In the genomic region with DNA sequence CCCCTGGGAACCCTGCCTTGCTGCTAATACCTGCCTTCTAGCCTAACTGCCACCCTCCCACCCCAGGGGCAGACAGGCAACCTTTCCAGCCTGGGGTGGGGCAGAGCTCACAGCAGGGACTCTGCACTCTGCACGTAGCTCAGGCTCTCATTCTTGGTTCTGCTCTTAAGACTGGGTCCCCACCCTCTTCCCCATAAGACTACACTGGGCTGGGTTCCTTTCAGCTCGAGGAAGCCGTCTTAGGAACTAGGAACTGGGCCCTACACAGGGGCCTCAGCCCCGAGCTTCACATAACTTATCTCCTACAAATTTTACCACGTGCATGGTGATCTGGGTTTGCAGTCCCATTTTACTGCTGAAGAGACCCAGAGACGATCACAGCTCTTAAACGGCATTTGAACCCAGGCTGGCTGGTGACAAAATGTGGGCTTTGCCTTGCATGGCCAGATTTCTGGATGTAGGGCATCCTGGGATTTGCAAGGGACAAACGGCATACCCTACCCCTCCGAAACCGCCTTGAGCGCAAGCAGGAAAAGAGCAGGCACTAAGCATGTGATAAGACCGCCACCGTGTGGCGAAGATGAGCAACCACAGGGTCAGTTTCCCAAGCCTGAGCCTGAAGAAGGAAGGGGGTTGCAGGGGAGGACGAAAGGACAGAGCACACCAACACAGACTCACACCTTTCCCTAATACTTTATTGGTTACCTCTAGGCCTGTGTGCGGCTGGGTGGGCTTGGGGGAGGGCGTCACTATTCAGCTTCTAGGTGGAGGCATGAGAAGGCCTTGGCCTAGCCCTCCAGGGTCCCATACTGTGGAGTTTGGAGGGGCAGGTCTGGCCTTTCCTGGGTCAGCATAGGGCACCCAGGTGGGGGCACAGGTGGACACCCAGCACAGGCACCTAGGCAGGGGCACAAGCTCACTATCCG, we compare ENCODE assay signal across 1 cellular context.
A peak's percentile ranks its signal among the peaks of the same experiment; 100 is the strongest.
TF ChIP-seq lines count a peak whose summit lies in the region.

No MANE protein-coding gene starts in this region.

TF ChIP-seq in HEK293, 187 proteins besides CTCF, POLR2A, EP300 and RAD21 (continued from another document and continues in another):
- no peak for TF ChIP-seq ZFP41 (tag by site-specific recombination; IDR thresholded peaks at IDR 0.05; ENCODE audit: borderline replicate concordance)
- TF ChIP-seq, protein P1, sequence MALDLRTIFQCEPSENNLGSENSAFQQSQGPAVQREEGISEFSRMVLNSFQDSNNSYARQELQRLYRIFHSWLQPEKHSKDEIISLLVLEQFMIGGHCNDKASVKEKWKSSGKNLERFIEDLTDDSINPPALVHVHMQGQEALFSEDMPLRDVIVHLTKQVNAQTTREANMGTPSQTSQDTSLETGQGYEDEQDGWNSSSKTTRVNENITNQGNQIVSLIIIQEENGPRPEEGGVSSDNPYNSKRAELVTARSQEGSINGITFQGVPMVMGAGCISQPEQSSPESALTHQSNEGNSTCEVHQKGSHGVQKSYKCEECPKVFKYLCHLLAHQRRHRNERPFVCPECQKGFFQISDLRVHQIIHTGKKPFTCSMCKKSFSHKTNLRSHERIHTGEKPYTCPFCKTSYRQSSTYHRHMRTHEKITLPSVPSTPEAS (tag by site-specific recombination; IDR thresholded peaks at IDR 0.05) = no peak
- no peak for TF ChIP-seq ZNF544 (tag by site-specific recombination; IDR thresholded peaks at IDR 0.05)
- TF ChIP-seq MZF1 (tag by site-specific recombination; IDR thresholded peaks at IDR 0.05; ENCODE audit: borderline replicate concordance) = no peak
- peak; percentile 25; the same call in 1 of the 2 replicates for TF ChIP-seq ZNF558 (tag by site-specific recombination; IDR thresholded peaks at IDR 0.05)
- no peak for TF ChIP-seq ZNF791 (tag by site-specific recombination; IDR thresholded peaks at IDR 0.05)
- TF ChIP-seq, protein P2, sequence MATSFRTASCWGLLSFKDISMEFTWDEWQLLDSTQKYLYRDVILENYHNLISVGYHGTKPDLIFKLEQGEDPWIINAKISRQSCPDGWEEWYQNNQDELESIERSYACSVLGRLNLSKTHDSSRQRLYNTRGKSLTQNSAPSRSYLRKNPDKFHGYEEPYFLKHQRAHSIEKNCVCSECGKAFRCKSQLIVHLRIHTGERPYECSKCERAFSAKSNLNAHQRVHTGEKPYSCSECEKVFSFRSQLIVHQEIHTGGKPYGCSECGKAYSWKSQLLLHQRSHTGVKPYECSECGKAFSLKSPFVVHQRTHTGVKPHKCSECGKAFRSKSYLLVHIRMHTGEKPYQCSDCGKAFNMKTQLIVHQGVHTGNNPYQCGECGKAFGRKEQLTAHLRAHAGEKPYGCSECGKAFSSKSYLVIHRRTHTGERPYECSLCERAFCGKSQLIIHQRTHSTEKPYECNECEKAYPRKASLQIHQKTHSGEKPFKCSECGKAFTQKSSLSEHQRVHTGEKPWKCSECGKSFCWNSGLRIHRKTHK (tag by site-specific recombination; IDR thresholded peaks at IDR 0.05) = no peak
- TF ChIP-seq, protein P3, sequence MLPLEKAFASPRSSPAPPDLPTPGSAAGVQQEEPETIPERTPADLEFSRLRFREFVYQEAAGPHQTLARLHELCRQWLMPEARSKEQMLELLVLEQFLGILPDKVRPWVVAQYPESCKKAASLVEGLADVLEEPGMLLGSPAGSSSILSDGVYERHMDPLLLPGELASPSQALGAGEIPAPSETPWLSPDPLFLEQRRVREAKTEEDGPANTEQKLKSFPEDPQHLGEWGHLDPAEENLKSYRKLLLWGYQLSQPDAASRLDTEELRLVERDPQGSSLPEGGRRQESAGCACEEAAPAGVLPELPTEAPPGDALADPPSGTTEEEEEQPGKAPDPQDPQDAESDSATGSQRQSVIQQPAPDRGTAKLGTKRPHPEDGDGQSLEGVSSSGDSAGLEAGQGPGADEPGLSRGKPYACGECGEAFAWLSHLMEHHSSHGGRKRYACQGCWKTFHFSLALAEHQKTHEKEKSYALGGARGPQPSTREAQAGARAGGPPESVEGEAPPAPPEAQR (tag by site-specific recombination; IDR thresholded peaks at IDR 0.05) = no peak
- no peak for TF ChIP-seq ZFP37 (tag by site-specific recombination; IDR thresholded peaks at IDR 0.05)
- TF ChIP-seq, protein P4, sequence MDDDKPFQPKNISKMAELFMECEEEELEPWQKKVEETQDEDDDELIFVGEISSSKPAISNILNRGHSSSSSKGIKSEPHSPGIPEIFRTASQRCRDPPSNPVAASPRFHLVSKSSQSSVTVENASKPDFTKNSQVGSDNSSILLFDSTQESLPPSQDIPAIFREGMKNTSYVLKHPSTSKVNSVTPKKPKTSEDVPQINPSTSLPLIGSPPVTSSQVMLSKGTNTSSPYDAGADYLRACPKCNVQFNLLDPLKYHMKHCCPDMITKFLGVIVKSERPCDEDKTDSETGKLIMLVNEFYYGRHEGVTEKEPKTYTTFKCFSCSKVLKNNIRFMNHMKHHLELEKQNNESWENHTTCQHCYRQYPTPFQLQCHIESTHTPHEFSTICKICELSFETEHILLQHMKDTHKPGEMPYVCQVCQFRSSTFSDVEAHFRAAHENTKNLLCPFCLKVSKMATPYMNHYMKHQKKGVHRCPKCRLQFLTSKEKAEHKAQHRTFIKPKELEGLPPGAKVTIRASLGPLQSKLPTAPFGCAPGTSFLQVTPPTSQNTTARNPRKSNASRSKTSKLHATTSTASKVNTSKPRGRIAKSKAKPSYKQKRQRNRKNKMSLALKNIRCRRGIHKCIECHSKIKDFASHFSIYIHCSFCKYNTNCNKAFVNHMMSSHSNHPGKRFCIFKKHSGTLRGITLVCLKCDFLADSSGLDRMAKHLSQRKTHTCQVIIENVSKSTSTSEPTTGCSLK (tag by site-specific recombination; IDR thresholded peaks at IDR 0.05) = no peak
- TF ChIP-seq ZNF311 (tag by site-specific recombination; IDR thresholded peaks at IDR 0.05; ENCODE audit: borderline replicate concordance) = no peak
- no peak for TF ChIP-seq KLF16 (tag by site-specific recombination; IDR thresholded peaks at IDR 0.05)
- no peak for TF ChIP-seq GLI2 (tag by site-specific recombination; IDR thresholded peaks at IDR 0.05; ENCODE audit: borderline replicate concordance, low read depth)
- TF ChIP-seq, protein P5, sequence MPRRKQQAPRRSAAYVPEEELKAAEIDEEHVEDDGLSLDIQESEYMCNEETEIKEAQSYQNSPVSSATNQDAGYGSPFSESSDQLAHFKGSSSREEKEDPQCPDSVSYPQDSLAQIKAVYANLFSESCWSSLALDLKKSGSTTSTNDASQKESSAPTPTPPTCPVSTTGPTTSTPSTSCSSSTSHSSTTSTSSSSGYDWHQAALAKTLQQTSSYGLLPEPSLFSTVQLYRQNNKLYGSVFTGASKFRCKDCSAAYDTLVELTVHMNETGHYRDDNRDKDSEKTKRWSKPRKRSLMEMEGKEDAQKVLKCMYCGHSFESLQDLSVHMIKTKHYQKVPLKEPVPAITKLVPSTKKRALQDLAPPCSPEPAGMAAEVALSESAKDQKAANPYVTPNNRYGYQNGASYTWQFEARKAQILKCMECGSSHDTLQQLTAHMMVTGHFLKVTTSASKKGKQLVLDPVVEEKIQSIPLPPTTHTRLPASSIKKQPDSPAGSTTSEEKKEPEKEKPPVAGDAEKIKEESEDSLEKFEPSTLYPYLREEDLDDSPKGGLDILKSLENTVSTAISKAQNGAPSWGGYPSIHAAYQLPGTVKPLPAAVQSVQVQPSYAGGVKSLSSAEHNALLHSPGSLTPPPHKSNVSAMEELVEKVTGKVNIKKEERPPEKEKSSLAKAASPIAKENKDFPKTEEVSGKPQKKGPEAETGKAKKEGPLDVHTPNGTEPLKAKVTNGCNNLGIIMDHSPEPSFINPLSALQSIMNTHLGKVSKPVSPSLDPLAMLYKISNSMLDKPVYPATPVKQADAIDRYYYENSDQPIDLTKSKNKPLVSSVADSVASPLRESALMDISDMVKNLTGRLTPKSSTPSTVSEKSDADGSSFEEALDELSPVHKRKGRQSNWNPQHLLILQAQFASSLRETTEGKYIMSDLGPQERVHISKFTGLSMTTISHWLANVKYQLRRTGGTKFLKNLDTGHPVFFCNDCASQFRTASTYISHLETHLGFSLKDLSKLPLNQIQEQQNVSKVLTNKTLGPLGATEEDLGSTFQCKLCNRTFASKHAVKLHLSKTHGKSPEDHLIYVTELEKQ (tag by site-specific recombination; IDR thresholded peaks at IDR 0.05; ENCODE audit: borderline replicate concordance) = no peak
- TF ChIP-seq, protein P6, sequence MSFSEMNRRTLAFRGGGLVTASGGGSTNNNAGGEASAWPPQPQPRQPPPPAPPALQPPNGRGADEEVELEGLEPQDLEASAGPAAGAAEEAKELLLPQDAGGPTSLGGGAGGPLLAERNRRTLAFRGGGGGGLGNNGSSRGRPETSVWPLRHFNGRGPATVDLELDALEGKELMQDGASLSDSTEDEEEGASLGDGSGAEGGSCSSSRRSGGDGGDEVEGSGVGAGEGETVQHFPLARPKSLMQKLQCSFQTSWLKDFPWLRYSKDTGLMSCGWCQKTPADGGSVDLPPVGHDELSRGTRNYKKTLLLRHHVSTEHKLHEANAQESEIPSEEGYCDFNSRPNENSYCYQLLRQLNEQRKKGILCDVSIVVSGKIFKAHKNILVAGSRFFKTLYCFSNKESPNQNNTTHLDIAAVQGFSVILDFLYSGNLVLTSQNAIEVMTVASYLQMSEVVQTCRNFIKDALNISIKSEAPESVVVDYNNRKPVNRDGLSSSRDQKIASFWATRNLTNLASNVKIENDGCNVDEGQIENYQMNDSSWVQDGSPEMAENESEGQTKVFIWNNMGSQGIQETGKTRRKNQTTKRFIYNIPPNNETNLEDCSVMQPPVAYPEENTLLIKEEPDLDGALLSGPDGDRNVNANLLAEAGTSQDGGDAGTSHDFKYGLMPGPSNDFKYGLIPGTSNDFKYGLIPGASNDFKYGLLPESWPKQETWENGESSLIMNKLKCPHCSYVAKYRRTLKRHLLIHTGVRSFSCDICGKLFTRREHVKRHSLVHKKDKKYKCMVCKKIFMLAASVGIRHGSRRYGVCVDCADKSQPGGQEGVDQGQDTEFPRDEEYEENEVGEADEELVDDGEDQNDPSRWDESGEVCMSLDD (tag by site-specific recombination; IDR thresholded peaks at IDR 0.05) = no peak
- TF ChIP-seq, protein P7, sequence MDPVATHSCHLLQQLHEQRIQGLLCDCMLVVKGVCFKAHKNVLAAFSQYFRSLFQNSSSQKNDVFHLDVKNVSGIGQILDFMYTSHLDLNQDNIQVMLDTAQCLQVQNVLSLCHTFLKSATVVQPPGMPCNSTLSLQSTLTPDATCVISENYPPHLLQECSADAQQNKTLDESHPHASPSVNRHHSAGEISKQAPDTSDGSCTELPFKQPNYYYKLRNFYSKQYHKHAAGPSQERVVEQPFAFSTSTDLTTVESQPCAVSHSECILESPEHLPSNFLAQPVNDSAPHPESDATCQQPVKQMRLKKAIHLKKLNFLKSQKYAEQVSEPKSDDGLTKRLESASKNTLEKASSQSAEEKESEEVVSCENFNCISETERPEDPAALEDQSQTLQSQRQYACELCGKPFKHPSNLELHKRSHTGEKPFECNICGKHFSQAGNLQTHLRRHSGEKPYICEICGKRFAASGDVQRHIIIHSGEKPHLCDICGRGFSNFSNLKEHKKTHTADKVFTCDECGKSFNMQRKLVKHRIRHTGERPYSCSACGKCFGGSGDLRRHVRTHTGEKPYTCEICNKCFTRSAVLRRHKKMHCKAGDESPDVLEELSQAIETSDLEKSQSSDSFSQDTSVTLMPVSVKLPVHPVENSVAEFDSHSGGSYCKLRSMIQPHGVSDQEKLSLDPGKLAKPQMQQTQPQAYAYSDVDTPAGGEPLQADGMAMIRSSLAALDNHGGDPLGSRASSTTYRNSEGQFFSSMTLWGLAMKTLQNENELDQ (tag by site-specific recombination; IDR thresholded peaks at IDR 0.05; ENCODE audit: low read depth) = no peak
- TF ChIP-seq SP2 (tag by site-specific recombination; IDR thresholded peaks at IDR 0.05) = no peak
- TF ChIP-seq ZNF394 (tag by site-specific recombination; IDR thresholded peaks at IDR 0.05; ENCODE audit: borderline replicate concordance) = no peak
- TF ChIP-seq, protein P8, sequence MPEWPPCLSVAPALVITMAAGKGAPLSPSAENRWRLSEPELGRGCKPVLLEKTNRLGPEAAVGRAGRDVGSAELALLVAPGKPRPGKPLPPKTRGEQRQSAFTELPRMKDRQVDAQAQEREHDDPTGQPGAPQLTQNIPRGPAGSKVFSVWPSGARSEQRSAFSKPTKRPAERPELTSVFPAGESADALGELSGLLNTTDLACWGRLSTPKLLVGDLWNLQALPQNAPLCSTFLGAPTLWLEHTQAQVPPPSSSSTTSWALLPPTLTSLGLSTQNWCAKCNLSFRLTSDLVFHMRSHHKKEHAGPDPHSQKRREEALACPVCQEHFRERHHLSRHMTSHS (tag by site-specific recombination; IDR thresholded peaks at IDR 0.05) = no peak
- no peak for TF ChIP-seq ZNF664 (tag by site-specific recombination; IDR thresholded peaks at IDR 0.05)
- no peak for TF ChIP-seq HOXA7 (CRISPR knock-in tag; IDR thresholded peaks at IDR 0.05; ENCODE audit: borderline replicate concordance)
- no peak for TF ChIP-seq PRDM1 (tag by site-specific recombination; IDR thresholded peaks at IDR 0.05)
- TF ChIP-seq, protein P9, sequence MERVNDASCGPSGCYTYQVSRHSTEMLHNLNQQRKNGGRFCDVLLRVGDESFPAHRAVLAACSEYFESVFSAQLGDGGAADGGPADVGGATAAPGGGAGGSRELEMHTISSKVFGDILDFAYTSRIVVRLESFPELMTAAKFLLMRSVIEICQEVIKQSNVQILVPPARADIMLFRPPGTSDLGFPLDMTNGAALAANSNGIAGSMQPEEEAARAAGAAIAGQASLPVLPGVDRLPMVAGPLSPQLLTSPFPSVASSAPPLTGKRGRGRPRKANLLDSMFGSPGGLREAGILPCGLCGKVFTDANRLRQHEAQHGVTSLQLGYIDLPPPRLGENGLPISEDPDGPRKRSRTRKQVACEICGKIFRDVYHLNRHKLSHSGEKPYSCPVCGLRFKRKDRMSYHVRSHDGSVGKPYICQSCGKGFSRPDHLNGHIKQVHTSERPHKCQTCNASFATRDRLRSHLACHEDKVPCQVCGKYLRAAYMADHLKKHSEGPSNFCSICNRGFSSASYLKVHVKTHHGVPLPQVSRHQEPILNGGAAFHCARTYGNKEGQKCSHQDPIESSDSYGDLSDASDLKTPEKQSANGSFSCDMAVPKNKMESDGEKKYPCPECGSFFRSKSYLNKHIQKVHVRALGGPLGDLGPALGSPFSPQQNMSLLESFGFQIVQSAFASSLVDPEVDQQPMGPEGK (tag by site-specific recombination; IDR thresholded peaks at IDR 0.05) = no peak; the same call in 1 of the 2 replicates
- peak; percentile 43; the same call in 1 of the 2 replicates for TF ChIP-seq IKZF3 (tag by site-specific recombination; IDR thresholded peaks at IDR 0.05)
- no peak for TF ChIP-seq ZSCAN16 (tag by site-specific recombination; IDR thresholded peaks at IDR 0.05)
- TF ChIP-seq ZNF292 (tag by site-specific recombination; IDR thresholded peaks at IDR 0.05; ENCODE audit: borderline replicate concordance, low read depth) = no peak
